In the genomic region with DNA sequence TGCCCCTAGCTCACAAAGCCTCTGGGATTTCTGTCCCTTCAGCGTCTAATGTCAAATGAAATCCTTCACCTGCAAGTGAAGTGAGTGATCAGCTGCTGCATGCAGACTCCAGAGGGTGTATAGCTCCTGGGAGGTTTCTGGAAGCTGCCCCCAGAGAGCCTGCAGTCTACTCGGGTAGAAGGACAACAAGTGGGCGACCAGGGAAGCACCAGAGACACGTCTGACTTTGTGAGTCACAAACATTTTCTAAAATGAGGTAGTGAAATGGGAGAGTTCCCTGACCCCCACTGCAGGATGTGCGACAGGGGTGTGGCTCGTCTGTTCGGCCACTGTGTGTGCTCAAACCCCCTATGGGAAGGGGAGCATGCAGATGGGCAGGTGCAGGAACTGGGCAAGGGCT, we compare ENCODE assay signal across 25 cellular contexts.
DNase-seq lines count a peak whose midpoint lies in the region; ATAC-seq and TF ChIP-seq lines count a peak whose summit lies in the region.
"Had no signal": no experiment of that assay in that cellular context is flagged by ENCODE, and none has a peak within 500 bp of the region (broad histone marks: within the 10 kb centered on the region; RNA-seq: fewer than 3 reads in every experiment).

No MANE protein-coding gene starts in this region.

- POLR2A ChIA-PET in activated B cell treated with CpG ODN at 0.5 μM for 24 hours (lab: Charles Lee), result no interaction called here

- H3K23ac ChIP-seq in mesenchymal stem cell (ENCODE audit: low read length in 2 of 2), result no peak overlapping the region

- H3K27ac Mint-ChIP-seq in activated B cell treated with CpG ODN at 0.5 μM for 24 hours, result no peak overlapping the region
- H3K27ac Mint-ChIP-seq in stimulated activated naive B cell treated with anti-CD40 and anti-IgM and Interleukin-4, amounts not matched to agents 10 μg/mL and 1 μg/mL and 100 μg/mL, for 72 hours, result no peak overlapping the region
- H3K27ac Mint-ChIP-seq: B cell, CD14-positive monocyte had no signal

- H3K36me3 Mint-ChIP-seq in activated B cell treated with CpG ODN at 0.5 μM for 24 hours (ENCODE audit: low read depth), result no peaks in the 10 kb centered on the region
- no peaks in the 10 kb centered on the region for H3K36me3 Mint-ChIP-seq in stimulated activated naive B cell treated with anti-CD40 and anti-IgM and Interleukin-4, amounts not matched to agents 10 μg/mL and 1 μg/mL and 100 μg/mL, for 72 hours
- H3K36me3 Mint-ChIP-seq: CD14-positive monocyte had no signal

- no peak overlapping the region for H3K4me3 ChIP-seq in mesenchymal stem cell (ENCODE audit: insufficient read depth in 1 of 2, low read depth in 1 of 2, low read length in 2 of 2)
- H3K4me3 ChIP-seq: A549, GM12878, K562, MG63, Peyer's patch, SJCRH30 had no signal

- CTCF ChIA-PET in activated B cell treated with CpG ODN at 0.5 μM for 24 hours (lab: Charles Lee), result no interaction called here

- H4K91ac ChIP-seq in mesenchymal stem cell (ENCODE audit: low read length), result no peak overlapping the region

- H2BK12ac ChIP-seq in mesenchymal stem cell (ENCODE audit: low read length in 2 of 2), result peak overlapping the region; percentile 75 to 96

- no peak overlapping the region for H3K9ac ChIP-seq in mesenchymal stem cell (ENCODE audit: low read length)

- H3K27ac ChIP-seq in mesenchymal stem cell (ENCODE audit: low read length, poor library complexity, severe bottlenecking), result no peak overlapping the region
- H3K27ac ChIP-seq: A549, Peyer's patch, SJCRH30 had no signal

- peak overlapping the region; percentile 11 for H2BK120ac ChIP-seq in mesenchymal stem cell (ENCODE audit: low read depth, low read length)

- no peaks in the 10 kb centered on the region for H3K79me1 ChIP-seq in mesenchymal stem cell (replicated peaks; ENCODE audit: low read length, poor library complexity, severe bottlenecking)

- H3K27me3 Mint-ChIP-seq in activated B cell treated with CpG ODN at 0.5 μM for 24 hours, result peaks cover 31% of the 10 kb centered on the region
- H3K27me3 Mint-ChIP-seq in stimulated activated naive B cell treated with anti-CD40 and anti-IgM and Interleukin-4, amounts not matched to agents 10 μg/mL and 1 μg/mL and 100 μg/mL, for 72 hours, result peaks cover 28 to 44% of the 10 kb centered on the region in 2 donors

- intact Hi-C loops in activated B cell treated with CpG ODN at 0.5 μM for 24 hours (cut with micrococcal nuclease), result no loop called here

- ATAC-seq in GM18868 (IDR thresholded peaks at IDR 0.05; ENCODE audit: unreplicated experiment) (peak; percentile 44), activated B cell treated with CpG ODN at 0.5 μM for 24 hours (ENCODE audit: low read depth) (peak; percentile 14)
- peak; percentile 40 to 53 for ATAC-seq in stimulated activated naive B cell treated with anti-CD40 and anti-IgM and Interleukin-4, amounts not matched to agents 10 μg/mL and 1 μg/mL and 100 μg/mL, for 72 hours (replicated peaks)
- ATAC-seq: A549, GM12878, HCT116, K562 had no signal

- H2AK5ac ChIP-seq in mesenchymal stem cell (ENCODE audit: low read length, severe bottlenecking), result no peak overlapping the region

- DNase-seq in activated B cell treated with CpG ODN at 0.5 μM for 24 hours (no peak), mesenchymal stem cell (no peak), SW 1271 (lab: John Stamatoyannopoulos, UW) (no peak), GM03348 (ENCODE audit: low spot score) (no peak), DMS114 treated with DMSO at 0.1 percent for 48 hours (lab: John Stamatoyannopoulos, UW; ENCODE audit: unreplicated experiment) (no peak)
- DNase-seq in stimulated activated naive B cell treated with anti-CD40 and anti-IgM and Interleukin-4, amounts not matched to agents 10 μg/mL and 1 μg/mL and 100 μg/mL, for 72 hours, result no peak
- DNase-seq in activated CD4-positive, CD25-positive, alpha-beta regulatory T cell (lab: John Stamatoyannopoulos, UW), result no peak
- DNase-seq: DMS79; GOT3; MG63; NCI-H1436; NCI-H1930; NCI-H2227 treated with DMSO at 0.1 percent for 48 hours; NCI-H510A; NCI-H748 treated with DMSO at 0.1 percent for 48 hours; NK-92 treated with Interleukin-12 subunit alpha and Interleukin-12 subunit beta, amount 100 ng/mL, for 24 hours; Peyer's patch; SJCRH30 had no signal

- H3K9me3 Mint-ChIP-seq in activated B cell treated with CpG ODN at 0.5 μM for 24 hours, result peaks cover 3% of the 10 kb centered on the region
- no peaks in the 10 kb centered on the region for H3K9me3 Mint-ChIP-seq in stimulated activated naive B cell treated with anti-CD40 and anti-IgM and Interleukin-4, amounts not matched to agents 10 μg/mL and 1 μg/mL and 100 μg/mL, for 72 hours

- H3K4me1 Mint-ChIP-seq in activated B cell treated with CpG ODN at 0.5 μM for 24 hours, result no peaks in the 10 kb centered on the region
- peaks cover 0 to 6% of the 10 kb centered on the region in 2 donors for H3K4me1 Mint-ChIP-seq in stimulated activated naive B cell treated with anti-CD40 and anti-IgM and Interleukin-4, amounts not matched to agents 10 μg/mL and 1 μg/mL and 100 μg/mL, for 72 hours
- H3K4me1 Mint-ChIP-seq: B cell, CD14-positive monocyte had no signal

- WGBS in mesenchymal stem cell, result 73% methylated on average over 7 of the region's 7 CpGs

- H3K14ac ChIP-seq in mesenchymal stem cell (ENCODE audit: low read length in 2 of 2), result no peak overlapping the region

- H3K4me2 ChIP-seq in mesenchymal stem cell (ENCODE audit: low read length, poor library complexity, severe bottlenecking), result no peak overlapping the region
- H3K4me2 ChIP-seq: A549 had no signal

- H3K27me3 ChIP-seq in mesenchymal stem cell (ENCODE audit: control insufficient read depth in 1 of 2, insufficient read depth in 1 of 2, low read length in 2 of 2), result peaks cover 0 to 22% of the 10 kb centered on the region in 2 experiments
- H3K27me3 ChIP-seq: MG63, Peyer's patch, SJCRH30 had no signal

- H3K36me3 ChIP-seq in mesenchymal stem cell (ENCODE audit: control insufficient read depth in 1 of 2, insufficient read depth in 2 of 2, low read depth in 1 of 2, low read length in 2 of 2), result no peaks in the 10 kb centered on the region
- H3K36me3 ChIP-seq: MG63, Peyer's patch, SJCRH30 had no signal

- H2BK5ac ChIP-seq in mesenchymal stem cell (ENCODE audit: low read depth, low read length, poor library complexity, severe bottlenecking), result no peak overlapping the region

- H3K9me3 ChIP-seq in mesenchymal stem cell (ENCODE audit: control insufficient read depth, low read length), result peaks cover 9% of the 10 kb centered on the region
- H3K9me3 ChIP-seq: A549, MG63, Peyer's patch, SJCRH30 had no signal

- H4K8ac ChIP-seq in mesenchymal stem cell (ENCODE audit: low read length), result peak overlapping the region; percentile 19

- peak overlapping the region; percentile 5 to 37 for H3K18ac ChIP-seq in mesenchymal stem cell (ENCODE audit: low read depth in 1 of 2, low read length in 2 of 2)

- peaks cover 2% of the 10 kb centered on the region for H3K4me1 ChIP-seq in mesenchymal stem cell (ENCODE audit: control insufficient read depth, insufficient read depth, low read depth, low read length)
- H3K4me1 ChIP-seq: Peyer's patch, SJCRH30 had no signal

- no peak overlapping the region for H2BK15ac ChIP-seq in mesenchymal stem cell (ENCODE audit: low read depth, poor library complexity, severe bottlenecking)

- H3K4ac ChIP-seq in mesenchymal stem cell (ENCODE audit: low read depth in 1 of 2, low read length in 2 of 2), result peak overlapping the region; percentile 20 to 84

- H2AFZ ChIP-seq in mesenchymal stem cell (ENCODE audit: low read depth, low read length), result no peak overlapping the region

- TF ChIP-seq CTCF in activated B cell treated with CpG ODN at 0.5 μM for 24 hours (IDR thresholded peaks at IDR 0.05), result no peak

- H3K4me3 Mint-ChIP-seq in activated B cell treated with CpG ODN at 0.5 μM for 24 hours, result no peak overlapping the region
- no peak overlapping the region for H3K4me3 Mint-ChIP-seq in stimulated activated naive B cell treated with anti-CD40 and anti-IgM and Interleukin-4, amounts not matched to agents 10 μg/mL and 1 μg/mL and 100 μg/mL, for 72 hours
- H3K4me3 Mint-ChIP-seq: B cell, CD14-positive monocyte had no signal
